ENCODE assay signal across 12 cellular contexts in the genomic region with DNA sequence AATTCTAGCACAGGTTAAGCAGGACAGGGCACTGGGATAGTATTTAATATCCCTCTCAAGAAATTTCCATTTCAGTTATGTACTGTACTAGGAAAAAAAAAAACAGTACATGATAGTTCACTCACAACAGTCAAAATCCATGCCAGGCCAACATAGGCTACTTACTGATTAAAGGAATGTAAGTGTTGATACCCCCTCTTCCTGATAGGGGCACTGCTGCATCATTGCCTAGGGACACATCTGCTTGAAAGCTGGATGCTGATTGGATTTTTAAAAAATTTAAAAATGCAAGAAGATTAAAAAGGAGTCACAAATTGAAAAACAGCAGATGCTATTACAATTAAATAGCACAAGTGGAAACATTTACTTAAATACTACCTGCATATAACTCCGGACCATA. TPM values are rescaled to one million over a fixed set of nuclear protein-coding genes. Genes with fewer than 3 reads are reported as not detected.
DNase-seq lines count a peak whose midpoint lies in the region; ATAC-seq and TF ChIP-seq lines count a peak whose summit lies in the region.
"Had no signal": no experiment of that assay in that cellular context is flagged by ENCODE, and none has a peak within 500 bp of the region (broad histone marks: within the 10 kb centered on the region; RNA-seq: fewer than 3 reads in every experiment).

No MANE protein-coding gene starts in this region.

- H3K27me3 ChIP-seq in HCT116 (ENCODE audit: insufficient read depth, low read length) (no peaks in the 10 kb centered on the region), right cardiac atrium (ENCODE audit: control insufficient read depth, insufficient read depth) (no peaks in the 10 kb centered on the region)
- H3K27me3 ChIP-seq: body of pancreas had no signal

- H3K36me3 ChIP-seq in HCT116 (ENCODE audit: control insufficient read depth in 1 of 2, insufficient read depth in 2 of 2, low read length in 2 of 2): peaks cover 5% of the 10 kb centered on the region in 2 experiments

- no peaks in the 10 kb centered on the region for H3K79me2 ChIP-seq in HCT116 (ENCODE audit: insufficient read depth, low read length)

- 99% methylated on average over 1 of the region's 1 CpG for WGBS in right cardiac atrium

- H3K4me3 ChIP-seq in AG04449 (ENCODE audit: low read depth, low read length) (no peak overlapping the region), HCT116 (replicated peaks in 1 of 2; ENCODE audit: low read depth in 1 of 2, low read length in 2 of 2) (no peak overlapping the region), right cardiac atrium (ENCODE audit: low read length) (no peak overlapping the region)
- H3K4me3 ChIP-seq: body of pancreas had no signal

- no peak overlapping the region for H3K27ac ChIP-seq in HCT116 (ENCODE audit: low read depth, low read length)
- H3K27ac ChIP-seq in right cardiac atrium (ENCODE audit: low read length): no peak overlapping the region
- H3K27ac ChIP-seq: body of pancreas had no signal

- no peak overlapping the region for H2AFZ ChIP-seq in HCT116 (ENCODE audit: low read depth, low read length, poor library complexity, severe bottlenecking)

- intact Hi-C loops in HCT116 (cut with micrococcal nuclease): loop anchor here (5.0 kb wide), 2 partner anchors 161 to 361 kb away; no protein-coding TSS in a partner anchor
- intact Hi-C loops in right cardiac atrium (cut with DNase I): loop anchor here in 2 of 4 donors (10.0 kb wide), 1 partner anchor 154 kb away; no protein-coding TSS in a partner anchor

- H3K9me2 ChIP-seq in HCT116 (ENCODE audit: insufficient read depth): no peaks in the 10 kb centered on the region

- POLR2A ChIA-PET in AG04449 (lab: Yijun Ruan, JAX) (no interaction called here), HCT116 (lab: Charles Lee) (interaction anchor here (0.7 kb wide), 1 partner anchor 78 kb away, joined by 3 read pairs; no protein-coding TSS in a partner anchor)

- no peak for TF ChIP-seq POLR2A in HCT116 (IDR thresholded peaks at IDR 0.05; ENCODE audit: borderline replicate concordance, extremely low read depth, insufficient read depth, insufficient read length)

- RAD21 ChIA-PET in HCT116 (lab: Charles Lee; ENCODE audit: low non-redundant PET in 1 of 2, low total read pairs in 2 of 2, uncharacterized antibody in 2 of 2, unreplicated experiment in 2 of 2): interaction anchor here in 1 of 2 experiments (0.7 kb wide), 1 partner anchor 410 kb away, joined by 3 read pairs; no protein-coding TSS in a partner anchor

- no peak for DNase-seq in AG04449 (ENCODE audit: low read depth, low spot score)
- DNase-seq in HCT116 (ENCODE audit: low read depth, low spot score): peak; percentile 8
- DNase-seq in amniotic epithelial cell (ENCODE audit: low read depth): peak; percentile 27
- DNase-seq in right cardiac atrium: no peak
- no peak for DNase-seq in stimulated activated CD4-positive, alpha-beta T cell treated with anti-CD3 and anti-CD28 coated beads, Interleukin-15, amount 100 ng/mL, for 24 hours
- DNase-seq in NCI-H1417 treated with DMSO at 0.1 percent for 48 hours (lab: John Stamatoyannopoulos, UW): no peak
- no peak for DNase-seq in GOT3 (lab: John Stamatoyannopoulos, UW)
- DNase-seq: activated CD4-positive, alpha-beta T cell treated with anti-CD3 and anti-CD28 coated beads for 36 hours; body of pancreas; stimulated activated naive CD4-positive, alpha-beta T cell treated with Interleukin-2 at 50 U/mL for 16 hours had no signal

- H3K9ac ChIP-seq in HCT116 (ENCODE audit: low read length): no peak overlapping the region

- H3K4me1 ChIP-seq in HCT116 (ENCODE audit: control insufficient read depth in 1 of 2, insufficient read depth in 2 of 2, low read length in 2 of 2) (no peaks in the 10 kb centered on the region), right cardiac atrium (ENCODE audit: control insufficient read depth, insufficient read depth, low read length) (peaks cover 2% of the 10 kb centered on the region)

- ATAC-seq in HCT116: peak; percentile 58; the same call in 1 of the 2 replicates
- ATAC-seq in right cardiac atrium: peak; percentile 46 to 59
- ATAC-seq in HG03095 (IDR thresholded peaks at IDR 0.05; ENCODE audit: unreplicated experiment): no peak
- ATAC-seq: activated CD4-positive, alpha-beta T cell treated with anti-CD3 and anti-CD28 coated beads for 36 hours; body of pancreas had no signal

- peak; percentile 15 for TF ChIP-seq CTCF in AG04449 (IDR thresholded peaks at IDR 0.05; ENCODE audit: insufficient read depth, low read length, missing control alignments)
- peak in 2 of 3 experiments; percentile 19 to 35; a peak in 2 of 6 replicates for TF ChIP-seq CTCF in HCT116 (IDR thresholded peaks at IDR 0.05 in 2 of 3, conservative IDR thresholded peaks at IDR 0.05 in 1 of 3; ENCODE audit: borderline replicate concordance in 1 of 3, insufficient read depth in 1 of 3, low read depth in 2 of 3, low read length in 2 of 3)

- CTCF ChIA-PET in AG04449 (lab: Yijun Ruan, JAX) (interaction anchor here (0.9 kb wide), 1 partner anchor 149 kb away, joined by 3 read pairs; no protein-coding TSS in a partner anchor), HCT116 (lab: Charles Lee) (interaction anchor here (1.0 to 1.4 kb wide), 2 partner anchors 154 to 305 kb away, joined by 3 read pairs; no protein-coding TSS in a partner anchor)

- H3K9me3 ChIP-seq in HCT116 (ENCODE audit: control insufficient read depth in 1 of 2, insufficient read depth in 1 of 2, low read depth in 1 of 2, low read length in 2 of 2) (no peaks in the 10 kb centered on the region), right cardiac atrium (ENCODE audit: control insufficient read depth, low read length) (no peaks in the 10 kb centered on the region)
- H3K9me3 ChIP-seq: body of pancreas had no signal

- peaks cover 3% of the 10 kb centered on the region; the same call in 1 of the 2 replicates for H4K20me1 ChIP-seq in HCT116 (ENCODE audit: insufficient read depth)

- peak; percentile 56 for TF ChIP-seq RAD21 in HCT116 (IDR thresholded peaks at IDR 0.05; ENCODE audit: low read depth)

- no peak overlapping the region for H3K4me2 ChIP-seq in HCT116 (ENCODE audit: low read length)

- no TSS peak for BruUV-seq in HCT116 (replicated peaks; lab: Mats Ljungman, UMichigan)

TF ChIP-seq in HCT116, 20 proteins besides CTCF, POLR2A, EP300 and RAD21 (continues in another document):
- TF ChIP-seq TCF7L2 (IDR thresholded peaks at IDR 0.05; ENCODE audit: borderline replicate concordance, extremely low read depth, insufficient read depth, insufficient read length) (no peak), ZNF274 (IDR thresholded peaks at IDR 0.05; ENCODE audit: low read depth, low read length) (no peak), ZFX (IDR thresholded peaks at IDR 0.05) (no peak), EZH2 (IDR thresholded peaks at IDR 0.05) (no peak), SRF (IDR thresholded peaks at IDR 0.05; ENCODE audit: low read depth) (no peak), EZH2phosphoT487 (IDR thresholded peaks at IDR 0.05; ENCODE audit: borderline replicate concordance) (no peak), SIN3A (IDR thresholded peaks at IDR 0.05; ENCODE audit: low read depth) (no peak), CEBPB (IDR thresholded peaks at IDR 0.05; ENCODE audit: low read depth) (no peak), EGR1 (IDR thresholded peaks at IDR 0.05; ENCODE audit: low read depth) (no peak), FOSL1 (IDR thresholded peaks at IDR 0.05; ENCODE audit: low read depth) (no peak), ATF3 (IDR thresholded peaks at IDR 0.05) (no peak)
- TF ChIP-seq, protein P1, sequence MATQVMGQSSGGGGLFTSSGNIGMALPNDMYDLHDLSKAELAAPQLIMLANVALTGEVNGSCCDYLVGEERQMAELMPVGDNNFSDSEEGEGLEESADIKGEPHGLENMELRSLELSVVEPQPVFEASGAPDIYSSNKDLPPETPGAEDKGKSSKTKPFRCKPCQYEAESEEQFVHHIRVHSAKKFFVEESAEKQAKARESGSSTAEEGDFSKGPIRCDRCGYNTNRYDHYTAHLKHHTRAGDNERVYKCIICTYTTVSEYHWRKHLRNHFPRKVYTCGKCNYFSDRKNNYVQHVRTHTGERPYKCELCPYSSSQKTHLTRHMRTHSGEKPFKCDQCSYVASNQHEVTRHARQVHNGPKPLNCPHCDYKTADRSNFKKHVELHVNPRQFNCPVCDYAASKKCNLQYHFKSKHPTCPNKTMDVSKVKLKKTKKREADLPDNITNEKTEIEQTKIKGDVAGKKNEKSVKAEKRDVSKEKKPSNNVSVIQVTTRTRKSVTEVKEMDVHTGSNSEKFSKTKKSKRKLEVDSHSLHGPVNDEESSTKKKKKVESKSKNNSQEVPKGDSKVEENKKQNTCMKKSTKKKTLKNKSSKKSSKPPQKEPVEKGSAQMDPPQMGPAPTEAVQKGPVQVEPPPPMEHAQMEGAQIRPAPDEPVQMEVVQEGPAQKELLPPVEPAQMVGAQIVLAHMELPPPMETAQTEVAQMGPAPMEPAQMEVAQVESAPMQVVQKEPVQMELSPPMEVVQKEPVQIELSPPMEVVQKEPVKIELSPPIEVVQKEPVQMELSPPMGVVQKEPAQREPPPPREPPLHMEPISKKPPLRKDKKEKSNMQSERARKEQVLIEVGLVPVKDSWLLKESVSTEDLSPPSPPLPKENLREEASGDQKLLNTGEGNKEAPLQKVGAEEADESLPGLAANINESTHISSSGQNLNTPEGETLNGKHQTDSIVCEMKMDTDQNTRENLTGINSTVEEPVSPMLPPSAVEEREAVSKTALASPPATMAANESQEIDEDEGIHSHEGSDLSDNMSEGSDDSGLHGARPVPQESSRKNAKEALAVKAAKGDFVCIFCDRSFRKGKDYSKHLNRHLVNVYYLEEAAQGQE (IDR thresholded peaks at IDR 0.05; ENCODE audit: low read depth): no peak

RNA-seq across cellular contexts. Expression of gene APOL5, which starts 43.4 kb away (rescaled TPM):
- not detected for total RNA-seq in HCT116 (2021; ENCODE audit: unreplicated experiment)
- polyA plus RNA-seq in HCT116 (2012): not detected in 2 replicates
- total RNA-seq in right cardiac atrium: not detected
- 0.14 TPM for polyA plus RNA-seq in right cardiac atrium
- total RNA-seq: activated CD4-positive, alpha-beta T cell treated with anti-CD3 and anti-CD28 coated beads for 36 hours; body of pancreas; NCI-H460 had no signal

Comparison
In these comparisons a context has a peak if more than half of its experiments do, and no peak if none do; other contexts are left out.
1. DNase-seq: peak in HCT116 (single experiment) and amniotic epithelial cell (single experiment); none in AG04449 (single experiment), right cardiac atrium (0 of 3), stimulated activated CD4-positive, alpha-beta T cell treated with anti-CD3 and anti-CD28 coated beads, Interleukin-15, amount 100 ng/mL, for 24 hours (single experiment), NCI-H1417 treated with DMSO at 0.1 percent for 48 hours (single experiment) and GOT3 (single experiment).